In the genomic region with DNA sequence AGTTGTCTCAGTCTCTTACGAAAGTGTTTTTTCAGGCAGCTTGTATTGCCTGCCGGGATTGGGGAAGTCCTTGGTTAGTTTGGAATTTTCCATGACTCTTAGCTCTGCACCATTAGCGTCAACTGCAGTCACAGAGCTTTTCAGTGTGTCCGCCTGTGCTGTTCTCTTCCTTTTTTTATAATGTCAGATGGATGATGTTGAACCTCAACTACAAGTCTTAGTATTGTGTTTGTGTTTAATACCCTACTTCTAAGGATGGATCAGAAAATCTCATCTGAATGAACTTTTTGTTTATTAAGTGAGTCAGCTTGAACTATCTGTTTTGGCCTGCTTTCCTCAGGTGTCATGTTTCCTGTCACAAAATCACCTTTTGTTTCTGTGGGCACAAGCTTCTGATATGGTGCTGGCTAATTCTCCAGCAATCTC, we compare ENCODE assay signal across 8 cellular contexts. TPM values are rescaled to one million over a fixed set of nuclear protein-coding genes. Genes with fewer than 3 reads are reported as not detected.
A peak's percentile ranks its signal among the peaks of the same experiment; 100 is the strongest.
DNase-seq lines count a peak whose midpoint lies in the region; ATAC-seq and TF ChIP-seq lines count a peak whose summit lies in the region.

No MANE protein-coding gene starts in this region.

- TF ChIP-seq CTCF in left lung (IDR thresholded peaks at IDR 0.05) (no peak), thoracic aorta (IDR thresholded peaks at IDR 0.05) (no peak), GM20000 (IDR thresholded peaks at IDR 0.05; ENCODE audit: extremely low read depth, missing control alignments) (no peak)

- no peaks in the 10 kb centered on the region for H3K9me3 Mint-ChIP-seq in activated naive CD4-positive, alpha-beta T cell treated with anti-CD3 and anti-CD28 coated beads, Interleukin-2, amount 50 U/mL, for 72 hours

- no peaks in the 10 kb centered on the region for H3K9me3 ChIP-seq in left lung
- no peaks in the 10 kb centered on the region for H3K9me3 ChIP-seq in thoracic aorta

- peak overlapping the region; percentile 91 for H3K27ac ChIP-seq in caudate nucleus (ENCODE audit: low read depth, low read length)
- peak overlapping the region; percentile 84 to 89 for H3K27ac ChIP-seq in left lung
- peak overlapping the region; percentile 81 to 84 for H3K27ac ChIP-seq in thoracic aorta

- H3K27me3 ChIP-seq in left lung (no peaks in the 10 kb centered on the region), thoracic aorta (replicated peaks; ENCODE audit: insufficient read depth) (no peaks in the 10 kb centered on the region)

- H3K36me3 Mint-ChIP-seq in activated naive CD4-positive, alpha-beta T cell treated with anti-CD3 and anti-CD28 coated beads, Interleukin-2, amount 50 U/mL, for 72 hours, result peaks cover 0 to 34% of the 10 kb centered on the region in 2 donors

- H3K27ac Mint-ChIP-seq in activated naive CD4-positive, alpha-beta T cell treated with anti-CD3 and anti-CD28 coated beads, Interleukin-2, amount 50 U/mL, for 72 hours, result peak overlapping the region; percentile 65 to 73

- ATAC-seq in activated naive CD4-positive, alpha-beta T cell treated with anti-CD3 and anti-CD28 coated beads, Interleukin-2, amount 50 U/mL, for 72 hours, result peak; percentile 56 to 82
- peak; percentile 81 for ATAC-seq in left lung
- ATAC-seq in thoracic aorta (ENCODE audit: insufficient number of reproducible peaks, low FRiP score, low read depth), result peak; percentile 85

- DNase-seq in activated naive CD4-positive, alpha-beta T cell treated with anti-CD3 and anti-CD28 coated beads, Interleukin-2, amount 50 U/mL, for 72 hours (ENCODE audit: low spot score in 2 of 2), result no peak
- no peak for DNase-seq in activated naive CD4-positive, alpha-beta T cell treated with Interleukin-2 at 50 U/mL for 16 hours
- DNase-seq in caudate nucleus (lab: John Stamatoyannopoulos, UW) (peak in 4 of 61 donors; percentile 4 to 13 (median 12)), left lung (peak in 1 of 2 donors; percentile 47), thoracic aorta (ENCODE audit: low spot score) (no peak), NCI-H187 (lab: John Stamatoyannopoulos, UW) (no peak), GM20000 (ENCODE audit: low spot score) (no peak), GM19240 (ENCODE audit: insufficient read length, low spot score) (no peak)

- no peak overlapping the region for H3K4me3 ChIP-seq in left lung
- H3K4me3 ChIP-seq in thoracic aorta, result peak overlapping the region; percentile 45

- intact Hi-C loops in left lung (cut with DNase I), result no loop called here

- H3K36me3 ChIP-seq in left lung (peaks cover 0 to 19% of the 10 kb centered on the region in 2 donors), thoracic aorta (no peaks in the 10 kb centered on the region)

- H3K4me1 ChIP-seq in left lung (peaks cover 8 to 77% of the 10 kb centered on the region in 2 donors), thoracic aorta (ENCODE audit: control insufficient read depth in 1 of 2, low read depth in 2 of 2) (peaks cover 27 to 34% of the 10 kb centered on the region in 2 donors)

RNA-seq across cellular contexts. Expression of gene ATP6V0E1, which starts 33.1 kb away (rescaled TPM):
- total RNA-seq in activated naive CD4-positive, alpha-beta T cell treated with anti-CD3 and anti-CD28 coated beads, Interleukin-2, amount 50 U/mL, for 72 hours, result 10 to 100 TPM; 84.7 to 88.3 TPM
- total RNA-seq in left lung (100 to 1,000 TPM; 380 to 385 TPM), thoracic aorta (100 to 1,000 TPM; 117 to 123 TPM)

RNA-seq across cellular contexts. Expression of gene CREBRF, which starts 39.5 kb away (rescaled TPM):
- total RNA-seq in activated naive CD4-positive, alpha-beta T cell treated with anti-CD3 and anti-CD28 coated beads, Interleukin-2, amount 50 U/mL, for 72 hours, result 10 to 100 TPM; 12.7 to 39.6 TPM
- 10 to 100 TPM; 21.9 to 34.4 TPM for total RNA-seq in left lung
- total RNA-seq in thoracic aorta, result 10 to 100 TPM; 39.3 to 43.5 TPM

RNA-seq across cellular contexts. Expression of gene RPL26L1, which starts 57.4 kb away (rescaled TPM):
- total RNA-seq in activated naive CD4-positive, alpha-beta T cell treated with anti-CD3 and anti-CD28 coated beads, Interleukin-2, amount 50 U/mL, for 72 hours, result 10 to 100 TPM; 53.5 to 61.6 TPM
- total RNA-seq in left lung, result 10 to 100 TPM; 28.3 to 33.7 TPM
- 1 to 10 TPM; 7.2 to 9.9 TPM for total RNA-seq in thoracic aorta
